10 cellular contexts compared by ENCODE assay signal in the genomic region with DNA sequence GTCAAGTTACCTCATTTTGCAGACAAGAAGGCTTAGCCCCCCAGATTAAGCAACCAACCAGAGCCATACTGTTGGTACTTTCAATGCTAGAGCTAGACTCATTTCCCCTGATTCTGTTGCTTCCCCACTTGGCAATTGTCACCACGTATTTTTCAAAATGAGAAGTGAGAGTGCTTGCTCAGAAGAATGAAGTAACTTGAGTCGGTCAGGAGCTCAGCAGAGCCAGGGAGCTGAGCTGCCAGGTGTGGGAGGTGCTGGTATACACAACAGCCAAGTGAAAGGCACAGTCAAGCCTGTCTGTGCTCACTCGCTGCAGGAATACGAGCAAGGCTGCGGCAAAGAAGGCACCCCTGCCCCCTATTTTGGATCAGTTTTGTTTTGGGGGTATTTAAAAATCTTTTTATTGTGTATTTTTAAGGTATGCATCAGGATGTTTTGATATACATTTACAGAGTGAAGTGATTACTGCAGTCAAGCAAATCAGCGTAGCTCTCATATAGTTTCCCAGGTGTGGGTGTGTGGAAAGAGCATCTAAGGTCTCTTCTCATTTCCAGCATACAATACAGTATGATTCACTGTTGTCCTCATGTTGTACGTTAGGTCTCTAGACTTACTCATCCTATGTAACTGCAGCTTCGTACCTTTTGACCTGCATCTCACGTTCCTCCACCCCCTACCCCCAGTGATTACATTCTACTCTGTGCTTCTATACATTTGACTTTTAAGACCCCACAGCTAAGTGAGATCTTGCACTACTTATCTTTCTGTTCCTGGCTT.
A peak's percentile ranks its signal among the peaks of the same experiment; 100 is the strongest.
DNase-seq lines count a peak whose midpoint lies in the region; ATAC-seq and TF ChIP-seq lines count a peak whose summit lies in the region.
"Had no signal": no experiment of that assay in that cellular context is flagged by ENCODE, and none has a peak within 500 bp of the region (broad histone marks: within the 10 kb centered on the region; RNA-seq: fewer than 3 reads in every experiment).

No MANE protein-coding gene starts in this region.

- no peak overlapping the region for H3K4me3 ChIP-seq in endodermal cell (ENCODE audit: low read length)

- no peak overlapping the region for H3K9ac ChIP-seq in endodermal cell (ENCODE audit: extremely low read depth, low read length, poor library complexity, severe bottlenecking)

- no peak for TF ChIP-seq CTCF in endothelial cell (IDR thresholded peaks at IDR 0.05; ENCODE audit: unreplicated experiment)
- TF ChIP-seq CTCF in endodermal cell (conservative IDR thresholded peaks at IDR 0.05): no peak

- H3K36me3 Mint-ChIP-seq in endothelial cell (ENCODE audit: low read depth, unreplicated experiment) (peaks cover 16% of the 10 kb centered on the region), endodermal cell (ENCODE audit: low read depth) (peaks cover 45% of the 10 kb centered on the region)

- peaks cover 47% of the 10 kb centered on the region for H3K36me3 ChIP-seq in endodermal cell (ENCODE audit: control insufficient read depth, insufficient read depth, low read length)

- no peak overlapping the region for H3K27ac Mint-ChIP-seq in endothelial cell (ENCODE audit: unreplicated experiment)
- H3K27ac Mint-ChIP-seq in endodermal cell: no peak overlapping the region
- H3K27ac Mint-ChIP-seq: dendritic cell treated with granulocyte-macrophage colony-stimulating factor and Interleukin-4, amounts not matched to agents 40 ng/mL and 50 ng/mL, for 4 days had no signal

- no peak for DNase-seq in endothelial cell (ENCODE audit: low spot score)
- no peak for DNase-seq in stimulated activated CD4-positive, alpha-beta T cell treated with anti-CD3 and anti-CD28 coated beads, Interleukin-4, amount 100 ng/mL, for 1 hour
- no peak for DNase-seq in NCI-H128 (lab: John Stamatoyannopoulos, UW; ENCODE audit: unreplicated experiment)
- no peak for DNase-seq in stimulated activated CD4-positive, alpha-beta T cell treated with anti-CD3 and anti-CD28 coated beads, Interleukin-2, amount 100 ng/mL, for 24 hours
- no peak for DNase-seq in endodermal cell

- H3K4me3 Mint-ChIP-seq in endothelial cell (ENCODE audit: unreplicated experiment): peak overlapping the region; percentile 31
- no peak overlapping the region for H3K4me3 Mint-ChIP-seq in endodermal cell
- H3K4me3 Mint-ChIP-seq: dendritic cell treated with granulocyte-macrophage colony-stimulating factor and Interleukin-4, amounts not matched to agents 40 ng/mL and 50 ng/mL, for 4 days had no signal

- H3K27me3 Mint-ChIP-seq in endothelial cell (ENCODE audit: unreplicated experiment) (peaks cover 1% of the 10 kb centered on the region), endodermal cell (ENCODE audit: insufficient read depth) (peaks cover 3% of the 10 kb centered on the region)
- H3K27me3 Mint-ChIP-seq: dendritic cell treated with granulocyte-macrophage colony-stimulating factor and Interleukin-4, amounts not matched to agents 40 ng/mL and 50 ng/mL, for 4 days had no signal

- H3K9me3 Mint-ChIP-seq in endothelial cell (ENCODE audit: unreplicated experiment) (no peaks in the 10 kb centered on the region), endodermal cell (no peaks in the 10 kb centered on the region)
- H3K9me3 Mint-ChIP-seq: dendritic cell treated with granulocyte-macrophage colony-stimulating factor and Interleukin-4, amounts not matched to agents 40 ng/mL and 50 ng/mL, for 4 days had no signal

- H3K27me3 ChIP-seq in endodermal cell (ENCODE audit: control insufficient read depth, insufficient read depth, low read length, poor library complexity, severe bottlenecking): no peaks in the 10 kb centered on the region

- peaks cover 13% of the 10 kb centered on the region for H3K4me1 Mint-ChIP-seq in endothelial cell (ENCODE audit: unreplicated experiment)
- H3K4me1 Mint-ChIP-seq in endodermal cell: peaks cover 9% of the 10 kb centered on the region

- H3K4me1 ChIP-seq in endodermal cell (ENCODE audit: control insufficient read depth, insufficient read depth, low read length): no peaks in the 10 kb centered on the region

- H3K9me3 ChIP-seq in endodermal cell (ENCODE audit: control insufficient read depth, low read length): no peaks in the 10 kb centered on the region

- WGBS in endodermal cell (ENCODE audit: insufficient coverage in 1 of 2, insufficient read length in 1 of 2), 2 experiments: 89 to 95% methylated on average over 8 to 9 of the region's 9 CpGs

- peak; percentile 83 for ATAC-seq in GM18498 (IDR thresholded peaks at IDR 0.05; ENCODE audit: unreplicated experiment)
- ATAC-seq in GM21528 (IDR thresholded peaks at IDR 0.05; ENCODE audit: low FRiP score, unreplicated experiment): peak; percentile 70
- peak; percentile 85 for ATAC-seq in HG03378 (IDR thresholded peaks at IDR 0.05; ENCODE audit: unreplicated experiment)

- H3K27ac ChIP-seq in endodermal cell (ENCODE audit: low read depth, low read length): no peak overlapping the region
- H3K27ac ChIP-seq: C4-2B had no signal
